Comparison of ENCODE assay signal across 10 cellular contexts in genomic region chr22:24424901-24425775, GRCh38. TPM values are rescaled to one million over a fixed set of nuclear protein-coding genes. Genes with fewer than 3 reads are reported as not detected.
DNase-seq lines count a peak whose midpoint lies in the region; ATAC-seq and TF ChIP-seq lines count a peak whose summit lies in the region.
"Had no signal": no experiment of that assay in that cellular context is flagged by ENCODE, and none has a peak within 500 bp of the region (broad histone marks: within the 10 kb centered on the region; RNA-seq: fewer than 3 reads in every experiment).

No MANE protein-coding gene starts in this region.

- peaks cover 16 to 25% of the 10 kb centered on the region in 2 experiments for H3K4me1 Mint-ChIP-seq in H9
- H3K4me1 Mint-ChIP-seq in chondrocyte (ENCODE audit: low read depth), result peaks cover 12% of the 10 kb centered on the region
- H3K4me1 Mint-ChIP-seq in mesothelial cell of epicardium, result peaks cover 14% of the 10 kb centered on the region

- H3K36me3 ChIP-seq in A673 (ENCODE audit: insufficient read depth, low read length, poor library complexity, severe bottlenecking), result no peaks in the 10 kb centered on the region

- BruUV-seq in A673 (replicated peaks; lab: Mats Ljungman, UMichigan), result no TSS peak

- H2AK5ac ChIP-seq in H9 (ENCODE audit: insufficient read length, low read length), result no peak overlapping the region

- no peak overlapping the region for H2BK120ac ChIP-seq in H9 (ENCODE audit: low read depth, low read length, poor library complexity, severe bottlenecking)

- H3K23ac ChIP-seq in H9 (ENCODE audit: insufficient read length, low read depth, low read length), result no peak overlapping the region

- H2BK20ac ChIP-seq in H9 (ENCODE audit: low read depth, low read length, poor library complexity, severe bottlenecking), result no peak overlapping the region

- H3K4me2 ChIP-seq in H9 (ENCODE audit: insufficient read depth, insufficient read length, low read length), result peak overlapping the region; percentile 27

- WGBS in H9 (ENCODE audit: extremely low coverage, insufficient read length, low lambda C conversion rate), result no CpG with 5 or more reads among the region's 32 CpGs

- intact Hi-C loops in A673 (cut with micrococcal nuclease; ENCODE audit: unreplicated experiment), result loop anchor here (5.0 kb wide), 1 partner anchor 62 kb away; no protein-coding TSS in a partner anchor

- H3K27me3 ChIP-seq in A673 (replicated peaks; ENCODE audit: insufficient read depth, low read depth, low read length, poor library complexity) (no peaks in the 10 kb centered on the region), H9 (ENCODE audit: insufficient read depth, low read length) (no peaks in the 10 kb centered on the region; the same call in 1 of the 2 replicates)

- TF ChIP-seq CTCF in A673 (conservative IDR thresholded peaks at IDR 0.05; ENCODE audit: low read depth, low read length) (no peak), H9 (conservative IDR thresholded peaks at IDR 0.05) (no peak), chondrocyte (IDR thresholded peaks at IDR 0.05) (no peak), mesothelial cell of epicardium (IDR thresholded peaks at IDR 0.05; ENCODE audit: unreplicated experiment) (no peak)

- no peak overlapping the region for H3K18ac ChIP-seq in H9 (ENCODE audit: insufficient read length, low read depth, low read length)

- peak overlapping the region; percentile 58 for H3K4me3 ChIP-seq in A673 (ENCODE audit: low read depth, low read length, poor library complexity, severe bottlenecking)

- H3K4me3 Mint-ChIP-seq in H9, result peak overlapping the region; percentile 72 to 85
- H3K4me3 Mint-ChIP-seq in chondrocyte (ENCODE audit: unreplicated experiment), result peak overlapping the region; percentile 59
- peak overlapping the region; percentile 69 for H3K4me3 Mint-ChIP-seq in mesothelial cell of epicardium

- peaks cover 7% of the 10 kb centered on the region for H3K23me2 ChIP-seq in H9 (ENCODE audit: insufficient read length, low read depth, low read length, poor library complexity, severe bottlenecking)

- no peaks in the 10 kb centered on the region; a peak in 1 of 5 replicates for H3K9me3 Mint-ChIP-seq in H9
- H3K9me3 Mint-ChIP-seq in chondrocyte (ENCODE audit: low read depth), result no peaks in the 10 kb centered on the region
- H3K9me3 Mint-ChIP-seq in mesothelial cell of epicardium, result no peaks in the 10 kb centered on the region

- no peak overlapping the region for H4K8ac ChIP-seq in H9 (replicated peaks; ENCODE audit: insufficient read length, low read depth, low read length)

- peaks cover 14% of the 10 kb centered on the region for H3K4me1 ChIP-seq in A673 (ENCODE audit: insufficient read depth, low read length, poor library complexity, severe bottlenecking)
- 0 out of 2 replicates have a peak, but pooled peaks cover 5% of the 10 kb centered on the region for H3K4me1 ChIP-seq in H9 (ENCODE audit: insufficient read depth, low read length)

- no peaks in the 10 kb centered on the region for H3K79me2 ChIP-seq in H9 (ENCODE audit: insufficient read depth, low read length)

- H2AFZ ChIP-seq in H9 (ENCODE audit: low read length), result no peak overlapping the region

- no peaks in the 10 kb centered on the region for H4K20me1 ChIP-seq in H9 (ENCODE audit: control insufficient read depth, insufficient read depth, insufficient read length)

- no peaks in the 10 kb centered on the region for H3K79me1 ChIP-seq in H9 (ENCODE audit: insufficient read depth, low read depth, low read length, poor library complexity, severe bottlenecking)

- no peak for DNase-seq in A673 (ENCODE audit: low spot score)
- no peak for DNase-seq in H9
- DNase-seq in chondrocyte (ENCODE audit: low spot score), result no peak
- DNase-seq in mesothelial cell of epicardium (ENCODE audit: low spot score in 2 of 2, unreplicated experiment in 2 of 2), result no peak
- no peak for DNase-seq in SW 1271 (lab: John Stamatoyannopoulos, UW)
- DNase-seq: activated CD4-positive, alpha-beta T cell treated with anti-CD3 and anti-CD28 coated beads, Interleukin-2, amount 50 U/mL, for 1 hour had no signal

- H3K14ac ChIP-seq in H9 (ENCODE audit: insufficient read depth, low read length), result no peak overlapping the region; the same call in 1 of the 2 replicates

- POLR2A ChIA-PET in A673 (lab: Charles Lee; ENCODE audit: low non-redundant PET), result interaction anchor here (0.8 kb wide), 1 partner anchor 172 kb away, joined by 3 read pairs; no protein-coding TSS in a partner anchor

- H3T11ph ChIP-seq in H9 (ENCODE audit: low read length), result no peak overlapping the region

- H3K36me3 Mint-ChIP-seq in H9 (ENCODE audit: insufficient read depth in 1 of 3, low read depth in 3 of 3) (no peaks in the 10 kb centered on the region; a peak in 1 of 7 replicates), chondrocyte (ENCODE audit: low read depth) (no peaks in the 10 kb centered on the region), mesothelial cell of epicardium (no peaks in the 10 kb centered on the region)

- H2BK5ac ChIP-seq in H9 (ENCODE audit: insufficient read length, low read length), result no peak overlapping the region

- CTCF ChIA-PET in A673 (lab: Charles Lee), result interaction anchor here (1.3 kb wide), 1 partner anchor 77 kb away, joined by 4 read pairs; no protein-coding TSS in a partner anchor

- H3K56ac ChIP-seq in H9 (ENCODE audit: insufficient read length, low read depth, low read length), result no peak overlapping the region

- no peak overlapping the region for H2BK12ac ChIP-seq in H9 (ENCODE audit: insufficient read length, low read depth, low read length)

- H3K27ac Mint-ChIP-seq in H9 (no peak overlapping the region), chondrocyte (ENCODE audit: unreplicated experiment) (no peak overlapping the region), mesothelial cell of epicardium (no peak overlapping the region)

- H3K4ac ChIP-seq in H9 (ENCODE audit: low read depth, low read length), result no peak overlapping the region

- H2BK15ac ChIP-seq in H9 (ENCODE audit: low read depth, low read length), result no peak overlapping the region

- H3K27ac ChIP-seq in A673 (ENCODE audit: low read depth, low read length, poor library complexity, severe bottlenecking), result no peak overlapping the region
- no peak overlapping the region for H3K27ac ChIP-seq in H9 (ENCODE audit: insufficient read length, low read depth, low read length)

- H3K9me3 ChIP-seq in A673 (ENCODE audit: low read depth, low read length, poor library complexity, severe bottlenecking) (no peaks in the 10 kb centered on the region), H9 (ENCODE audit: control insufficient read depth, low read depth, low read length) (no peaks in the 10 kb centered on the region)

- no peak overlapping the region for H4K91ac ChIP-seq in H9 (ENCODE audit: insufficient read length, low read depth, low read length)

- no peak overlapping the region for H3K9ac ChIP-seq in H9 (ENCODE audit: extremely low read depth, insufficient read length, low read length)

- H3K27me3 Mint-ChIP-seq in H9 (ENCODE audit: low read depth), result peaks cover 36% of the 10 kb centered on the region
- peaks cover 9% of the 10 kb centered on the region for H3K27me3 Mint-ChIP-seq in chondrocyte (ENCODE audit: low read depth)
- peaks cover 35% of the 10 kb centered on the region for H3K27me3 Mint-ChIP-seq in mesothelial cell of epicardium (ENCODE audit: low read depth)

- H4K5ac ChIP-seq in H9 (ENCODE audit: insufficient read length, low read depth, low read length), result no peak overlapping the region

- no peak for ATAC-seq in GM19397 (IDR thresholded peaks at IDR 0.05; ENCODE audit: unreplicated experiment)
- no peak for ATAC-seq in HG03097 (IDR thresholded peaks at IDR 0.05; ENCODE audit: low FRiP score, unreplicated experiment)
- ATAC-seq in HG03460 (IDR thresholded peaks at IDR 0.05; ENCODE audit: unreplicated experiment), result no peak
- ATAC-seq: sciatic nerve had no signal

RNA-seq across cellular contexts. Expression of gene ADORA2A, which starts 2.3 kb away (rescaled TPM):
- 9.6 and 10.9 TPM in 2 replicates for total RNA-seq in A673 (2021)
- 3.5 and 3.9 TPM in 2 replicates for total RNA-seq in H9 (2021)
- 2.3 to 3.6 TPM (median 2.4 TPM) in 3 replicates for total RNA-seq in chondrocyte
- total RNA-seq in mesothelial cell of epicardium, result 8.3 to 10.8 TPM (median 9.4 TPM) in 3 replicates
